Comparison of ENCODE assay signal across 14 cellular contexts in the genomic region with DNA sequence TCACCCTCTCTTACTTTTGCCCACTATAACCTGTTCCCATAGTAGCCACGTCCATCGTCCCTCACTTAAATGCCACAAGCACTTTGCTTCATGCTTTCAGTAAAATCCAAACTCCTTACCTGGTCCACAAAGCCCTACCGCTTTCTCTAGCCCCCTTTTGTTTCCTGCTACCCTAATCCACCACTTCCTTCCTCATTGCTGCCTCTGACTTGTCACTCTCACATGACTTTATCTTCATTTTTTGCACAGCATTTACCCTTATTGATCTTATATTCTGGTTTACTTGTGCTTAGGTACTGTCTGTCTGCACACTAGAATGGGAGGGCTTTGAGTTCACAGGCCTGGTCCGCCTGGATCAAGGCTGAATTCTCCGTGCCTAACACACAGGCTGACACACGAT.
"Had no signal": no experiment of that assay in that cellular context is flagged by ENCODE, and none has a peak within 500 bp of the region (broad histone marks: within the 10 kb centered on the region; RNA-seq: fewer than 3 reads in every experiment).

No MANE protein-coding gene starts in this region.

- H3K27me3 ChIP-seq: gastrocnemius medialis, heart right ventricle, SJCRH30, tibial nerve had no signal

- H3K9me3 ChIP-seq: gastrocnemius medialis, heart right ventricle, SJCRH30, tibial nerve had no signal

- ATAC-seq: activated T-cell treated with anti-CD3 and anti-CD28 coated beads, Interleukin-2, amount 50 U/mL, for 4 hours; gastrocnemius medialis; heart right ventricle; right cardiac atrium had no signal

- DNase-seq: activated CD4-positive, alpha-beta T cell treated with anti-CD3 and anti-CD28 coated beads, Interleukin-2, amount 10 ng/mL, durations not matched to agents 24 days and 14 days; activated gamma-delta T cell treated with Interleukin-2 at 50 U/mL for 16 hours; activated T-cell treated with anti-CD3 and anti-CD28 coated beads, Interleukin-2, amount 50 U/mL, for 4 hours; central memory CD4-positive, alpha-beta T cell; cortex of kidney; effector memory CD4-positive, alpha-beta T cell; gastrocnemius medialis; heart right ventricle; right cardiac atrium; SJCRH30; small intestine; SW 1271; T-helper 9 cell had no signal

- H3K4me1 ChIP-seq: gastrocnemius medialis, heart right ventricle, SJCRH30, tibial nerve had no signal

- H3K27me3 Mint-ChIP-seq: activated CD4-positive, alpha-beta T cell treated with anti-CD3 and anti-CD28 coated beads, Interleukin-2, amount 10 ng/mL, durations not matched to agents 24 days and 14 days had no signal

- H3K4me3 ChIP-seq: gastrocnemius medialis, heart right ventricle, SJCRH30, tibial nerve had no signal

- H3K27ac Mint-ChIP-seq: activated CD4-positive, alpha-beta T cell treated with anti-CD3 and anti-CD28 coated beads, Interleukin-2, amount 10 ng/mL, durations not matched to agents 24 days and 14 days had no signal

- H3K9me3 Mint-ChIP-seq: activated T-cell treated with anti-CD3 and anti-CD28 coated beads, Interleukin-2, amount 50 U/mL, for 4 hours had no signal

- H3K36me3 ChIP-seq: gastrocnemius medialis, SJCRH30 had no signal

- H3K4me3 Mint-ChIP-seq: activated CD4-positive, alpha-beta T cell treated with anti-CD3 and anti-CD28 coated beads, Interleukin-2, amount 10 ng/mL, durations not matched to agents 24 days and 14 days; activated T-cell treated with anti-CD3 and anti-CD28 coated beads, Interleukin-2, amount 50 U/mL, for 4 hours had no signal
